In genomic region chr11:7986768-7987559, GRCh38 we compare ENCODE assay signal across 8 cellular contexts. TPM values are rescaled to one million over a fixed set of nuclear protein-coding genes. Genes with fewer than 3 reads are reported as not detected.
DNase-seq lines count a peak whose midpoint lies in the region; ATAC-seq and TF ChIP-seq lines count a peak whose summit lies in the region.

Gene EIF3F, plus strand, starts transcription at chr11:7987337. Its CDS starts 16 bp downstream, at chr11:7987353.

- H3K36me3 ChIP-seq in SK-N-SH (replicated peaks in 1 of 2; ENCODE audit: control insufficient read depth in 1 of 2, insufficient read depth in 2 of 2, low read length in 1 of 2) (peaks cover 19 to 24% of the 10 kb centered on the region in 2 experiments), suprapubic skin (peaks cover 7% of the 10 kb centered on the region)

- CTCF ChIA-PET in SK-N-SH (lab: Yijun Ruan, JAX) = interaction anchor here (0.6 to 2.6 kb wide), 56 partner anchors 11 to 967 kb away, joined by 3 to 76 read pairs (median 4); partner anchors contain the start of genes NLRP10 and RIC3

- no peaks in the 10 kb centered on the region for H3K9me3 ChIP-seq in SK-N-SH
- H3K9me3 ChIP-seq in suprapubic skin = no peaks in the 10 kb centered on the region

- H3K79me2 ChIP-seq in SK-N-SH (ENCODE audit: insufficient read depth) = peaks cover 41% of the 10 kb centered on the region

- DNase-seq in NCI-H1048 (lab: John Stamatoyannopoulos, UW) = peak; percentile 97
- peak; percentile 93 for DNase-seq in SK-N-SH
- DNase-seq in activated naive CD4-positive, alpha-beta T cell treated with anti-CD3 and anti-CD28 coated beads, Interleukin-2, amount 50 U/mL, for 16 hours = peak; percentile 86
- DNase-seq in globus pallidus (ENCODE audit: low spot score) = peak; percentile 99
- peak; percentile 52 to 98 (median 91) for DNase-seq in nucleus accumbens (lab: John Stamatoyannopoulos, UW)
- peak; percentile 94 for DNase-seq in suprapubic skin (ENCODE audit: low spot score in 2 of 2)

- peaks cover 7 to 12% of the 10 kb centered on the region in 2 experiments for H3K4me1 ChIP-seq in SK-N-SH (ENCODE audit: control insufficient read depth in 1 of 2, insufficient read depth in 2 of 2, low read depth in 1 of 2, low read length in 1 of 2)
- peaks cover 29% of the 10 kb centered on the region for H3K4me1 ChIP-seq in suprapubic skin

- peak; percentile 76 for TF ChIP-seq RAD21 in SK-N-SH (IDR thresholded peaks at IDR 0.05; ENCODE audit: low read length)

- 0 out of 2 replicates have a peak, but pooled peaks cover 5% of the 10 kb centered on the region for H4K20me1 ChIP-seq in SK-N-SH (ENCODE audit: insufficient read depth)

- no peaks in the 10 kb centered on the region for H3F3A ChIP-seq in SK-N-SH (replicated peaks; ENCODE audit: insufficient read depth)

- H3K9me2 ChIP-seq in SK-N-SH = no peaks in the 10 kb centered on the region

- H3K9ac ChIP-seq in SK-N-SH = peak within 1 kb of the TSS; percentile 76

- peak; percentile 30 to 46; a peak in 3 of 4 replicates for TF ChIP-seq EP300 in SK-N-SH (IDR thresholded peaks at IDR 0.05; ENCODE audit: borderline replicate concordance in 1 of 2, low read depth in 1 of 2, low read length in 1 of 2)
- no peak for TF ChIP-seq EP300 in suprapubic skin (IDR thresholded peaks at IDR 0.05)

- H3K27me3 ChIP-seq in SK-N-SH (ENCODE audit: insufficient read depth) (no peaks in the 10 kb centered on the region), suprapubic skin (no peaks in the 10 kb centered on the region)

- H3K4me3 ChIP-seq in GM08714 (ENCODE audit: low read length) = peak within 1 kb of the TSS; percentile 99
- peak within 1 kb of the TSS; percentile 88 to 96 for H3K4me3 ChIP-seq in SK-N-SH (ENCODE audit: low read depth in 2 of 2, low read length in 1 of 2)
- peak within 1 kb of the TSS; percentile 72 for H3K4me3 ChIP-seq in suprapubic skin

- H3K27ac ChIP-seq in SK-N-SH (ENCODE audit: low read depth in 2 of 2, low read length in 1 of 2) (peak within 1 kb of the TSS in 1 of 2 experiments; percentile 52; a peak in 3 of 4 replicates), suprapubic skin (peak within 1 kb of the TSS; percentile 46)

- TF ChIP-seq POLR2A in suprapubic skin (IDR thresholded peaks at IDR 0.05) = no peak

- TF ChIP-seq CTCF in SK-N-SH (IDR thresholded peaks at IDR 0.05) = peak; percentile 91
- TF ChIP-seq CTCF in suprapubic skin (IDR thresholded peaks at IDR 0.05) = peak; percentile 86 to 92

- POLR2A ChIA-PET in SK-N-SH (lab: Yijun Ruan, JAX) = interaction anchor here (0.6 to 1.1 kb wide), 3 partner anchors 92 to 246 kb away, joined by 3 read pairs; no protein-coding TSS in a partner anchor

- peak within 1 kb of the TSS; percentile 87 for H3K4me2 ChIP-seq in SK-N-SH

- peak within 1 kb of the TSS; percentile 99 for H2AFZ ChIP-seq in SK-N-SH (ENCODE audit: low read depth)

- ATAC-seq in HG02588 (IDR thresholded peaks at IDR 0.05; ENCODE audit: unreplicated experiment) = peak; percentile 97

- 2% methylated on average over 29 of the region's 47 CpGs for WGBS in SK-N-SH (ENCODE audit: low lambda C conversion rate)
- under 1% methylated on average over 47 of the region's 47 CpGs for WGBS in suprapubic skin

TF ChIP-seq in SK-N-SH, 30 proteins besides CTCF, POLR2A, EP300 and RAD21 (continues in another document):
- TF ChIP-seq FOXM1 (IDR thresholded peaks at IDR 0.05; ENCODE audit: low read depth) = peak; percentile 39; the same call in 1 of the 2 replicates
- no peak for TF ChIP-seq GATA2 (CRISPR knock-in tag; IDR thresholded peaks at IDR 0.05)
- TF ChIP-seq JUND (IDR thresholded peaks at IDR 0.05) = no peak; the same call in 1 of the 2 replicates
- TF ChIP-seq ZBTB33 (IDR thresholded peaks at IDR 0.05; ENCODE audit: borderline replicate concordance, low read depth) = no peak
- TF ChIP-seq RCOR1 (IDR thresholded peaks at IDR 0.05; ENCODE audit: low read length) = peak; percentile 85
- TF ChIP-seq YY1 (IDR thresholded peaks at IDR 0.05; ENCODE audit: low read depth) = peak; percentile 93
- no peak for TF ChIP-seq FOXJ3 (CRISPR knock-in tag; IDR thresholded peaks at IDR 0.05)
- peak; percentile 81 for TF ChIP-seq ELF1 (IDR thresholded peaks at IDR 0.05)
- peak; percentile 97 for TF ChIP-seq USF1 (IDR thresholded peaks at IDR 0.05; ENCODE audit: borderline replicate concordance, low read depth)
- 0 out of 2 replicates have a peak, but pooled peaks have one; percentile 20 for TF ChIP-seq NFIC (IDR thresholded peaks at IDR 0.05; ENCODE audit: borderline replicate concordance)
- TF ChIP-seq TEAD4 (IDR thresholded peaks at IDR 0.05; ENCODE audit: borderline replicate concordance, insufficient read depth) = 0 out of 2 replicates have a peak, but pooled peaks have one; percentile 55
- TF ChIP-seq NRF1 (IDR thresholded peaks at IDR 0.05; ENCODE audit: low read depth, low read length) = no peak
- 0 out of 2 replicates have a peak, but pooled peaks have one; percentile 24 for TF ChIP-seq TAF1 (IDR thresholded peaks at IDR 0.05; ENCODE audit: borderline replicate concordance, low read depth, low read length)
- TF ChIP-seq POLR2AphosphoS5 (IDR thresholded peaks at IDR 0.05; ENCODE audit: low read depth, low read length) = no peak; the same call in 1 of the 2 replicates
- peak; percentile 92 for TF ChIP-seq GABPA (IDR thresholded peaks at IDR 0.05; ENCODE audit: low read depth)
- no peak for TF ChIP-seq EZH2phosphoT487 (IDR thresholded peaks at IDR 0.05; ENCODE audit: borderline replicate concordance, low read depth)
- TF ChIP-seq MEF2A (IDR thresholded peaks at IDR 0.05; ENCODE audit: borderline replicate concordance, low read depth) = no peak; the same call in 1 of the 2 replicates
- peak; percentile 60 for TF ChIP-seq TCF12 (IDR thresholded peaks at IDR 0.05)
- TF ChIP-seq IRF3 (IDR thresholded peaks at IDR 0.05; ENCODE audit: low read depth, low read length) = peak; percentile 46; the same call in 1 of the 2 replicates
- TF ChIP-seq CHD2 (IDR thresholded peaks at IDR 0.05; ENCODE audit: low read length, partially characterized antibody) = peak; percentile 85
- TF ChIP-seq REST (IDR thresholded peaks at IDR 0.05; ENCODE audit: low read depth, low read length) = peak; percentile 46; the same call in 1 of the 2 replicates

RNA-seq across cellular contexts. Expression of gene EIF3F, which starts in this region (rescaled TPM):
- 213 and 341 TPM in 2 replicates for polyA plus RNA-seq in SK-N-SH (2012; rRNA removed)
- 295 and 390 TPM in 2 replicates for polyA plus RNA-seq in SK-N-SH (2012; cell fraction: cytosol; rRNA removed)
- 199 TPM in 2 replicates for polyA plus RNA-seq in SK-N-SH (2012; cell fraction: nucleus; rRNA removed)
- total RNA-seq in suprapubic skin = 100 to 1,000 TPM; 335 to 691 (median 463) TPM
